28 cellular contexts compared by ENCODE assay signal in the genomic region with DNA sequence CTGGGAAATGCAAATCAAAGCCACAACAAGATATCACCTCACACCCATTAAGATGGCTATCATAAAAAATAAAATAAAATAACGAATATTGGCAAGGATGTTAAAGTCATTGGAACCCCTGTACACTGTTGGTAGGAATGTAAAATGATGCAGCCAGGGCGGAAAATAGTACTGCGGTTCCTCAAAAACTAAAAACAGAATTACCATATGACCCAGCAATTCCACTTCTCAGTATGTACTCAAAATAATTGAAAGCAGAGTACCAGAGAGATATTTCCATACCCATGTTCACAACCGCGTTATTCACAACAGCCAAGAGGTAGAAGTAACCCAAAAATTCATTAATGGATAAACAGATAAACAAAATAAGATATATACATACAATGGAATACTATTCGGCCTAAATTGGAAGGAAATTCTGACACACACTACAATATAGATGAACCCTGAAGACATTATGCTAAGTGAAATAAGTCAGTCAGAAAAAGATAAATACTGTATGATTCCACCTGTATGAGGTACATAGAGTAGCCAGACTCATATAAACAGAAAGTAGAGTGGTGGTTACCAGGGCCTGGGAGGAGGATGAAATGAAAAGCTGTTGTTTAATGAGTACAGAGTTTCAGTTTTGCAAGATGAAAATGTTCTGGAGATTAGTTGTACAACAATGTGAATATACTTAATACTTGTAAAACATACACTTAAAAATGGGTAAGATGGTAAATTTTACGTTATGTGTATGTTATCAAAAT.
DNase-seq lines count a peak whose midpoint lies in the region; ATAC-seq lines count a peak whose summit lies in the region.
"Had no signal": no experiment of that assay in that cellular context is flagged by ENCODE, and none has a peak within 500 bp of the region (broad histone marks: within the 10 kb centered on the region; RNA-seq: fewer than 3 reads in every experiment).

No MANE protein-coding gene starts in this region.

- intact Hi-C loops in naive thymus-derived CD4-positive, alpha-beta T cell (cut with micrococcal nuclease): loop anchor here in 1 of 2 donors (5.0 kb wide), 1 partner anchor 65 kb away; no protein-coding TSS in a partner anchor

- peak overlapping the region; percentile 46 for H3K27ac Mint-ChIP-seq in activated naive CD8-positive, alpha-beta T cell treated with anti-CD3 and anti-CD28 coated beads, Interleukin-2, amount 50 U/mL, for 24 hours
- H3K27ac Mint-ChIP-seq in naive thymus-derived CD4-positive, alpha-beta T cell: peak overlapping the region in 3 of 9 donors; percentile 21 to 53 (median 34)

- no peaks in the 10 kb centered on the region for H3K27me3 Mint-ChIP-seq in activated T-cell treated with anti-CD3 and anti-CD28 coated beads, Interleukin-2, amount 50 U/mL, for 4 hours (ENCODE audit: low read depth)
- H3K27me3 Mint-ChIP-seq in activated naive CD8-positive, alpha-beta T cell treated with anti-CD3 and anti-CD28 coated beads, Interleukin-2, amount 50 U/mL, for 24 hours: no peaks in the 10 kb centered on the region
- H3K27me3 Mint-ChIP-seq in naive thymus-derived CD4-positive, alpha-beta T cell: no peaks in the 10 kb centered on the region

- no peaks in the 10 kb centered on the region for H3K4me1 ChIP-seq in naive thymus-derived CD4-positive, alpha-beta T cell (ENCODE audit: control insufficient read depth in 2 of 2, insufficient read depth in 2 of 2, low read length in 2 of 2)
- H3K4me1 ChIP-seq: BLaER1 treated with 17β-estradiol and CSF1 and Interleukin-3, amounts not matched to agents 10 nM and 100 nM; testis had no signal

- ATAC-seq in activated T-cell treated with anti-CD3 and anti-CD28 coated beads, Interleukin-2, amount 50 U/mL, for 4 hours: peak; percentile 79 to 81
- peak; percentile 65 for ATAC-seq in GM18867 (IDR thresholded peaks at IDR 0.05; ENCODE audit: unreplicated experiment)
- peak; percentile 64 for ATAC-seq in HG03280 (IDR thresholded peaks at IDR 0.05; ENCODE audit: unreplicated experiment)
- peak; percentile 40 for ATAC-seq in activated naive CD8-positive, alpha-beta T cell treated with anti-CD3 and anti-CD28 coated beads, Interleukin-2, amount 50 U/mL, for 24 hours
- no peak for ATAC-seq in naive thymus-derived CD4-positive, alpha-beta T cell
- ATAC-seq in HG03571 (IDR thresholded peaks at IDR 0.05; ENCODE audit: unreplicated experiment): no peak
- ATAC-seq: left ventricle myocardium superior, sciatic nerve had no signal

- no peak overlapping the region for H3K4me3 Mint-ChIP-seq in activated T-cell treated with anti-CD3 and anti-CD28 coated beads, Interleukin-2, amount 50 U/mL, for 4 hours
- no peak overlapping the region for H3K4me3 Mint-ChIP-seq in activated naive CD8-positive, alpha-beta T cell treated with anti-CD3 and anti-CD28 coated beads, Interleukin-2, amount 50 U/mL, for 24 hours
- H3K4me3 Mint-ChIP-seq in naive thymus-derived CD4-positive, alpha-beta T cell: peak overlapping the region in 1 of 10 donors; percentile 4
- H3K4me3 Mint-ChIP-seq: immature natural killer cell, neural crest cell had no signal

- H3K9me3 Mint-ChIP-seq in activated T-cell treated with anti-CD3 and anti-CD28 coated beads, Interleukin-2, amount 50 U/mL, for 4 hours: no peaks in the 10 kb centered on the region
- H3K9me3 Mint-ChIP-seq in activated naive CD8-positive, alpha-beta T cell treated with anti-CD3 and anti-CD28 coated beads, Interleukin-2, amount 50 U/mL, for 24 hours: no peaks in the 10 kb centered on the region
- H3K9me3 Mint-ChIP-seq in naive thymus-derived CD4-positive, alpha-beta T cell: peaks cover 0 to 3% (median 0%) of the 10 kb centered on the region in 11 donors
- H3K9me3 Mint-ChIP-seq: immature natural killer cell, neural crest cell had no signal

- peaks cover 18% of the 10 kb centered on the region for H3K4me1 Mint-ChIP-seq in activated T-cell treated with anti-CD3 and anti-CD28 coated beads, Interleukin-2, amount 50 U/mL, for 4 hours (ENCODE audit: low read depth)
- peaks cover 11% of the 10 kb centered on the region for H3K4me1 Mint-ChIP-seq in activated naive CD8-positive, alpha-beta T cell treated with anti-CD3 and anti-CD28 coated beads, Interleukin-2, amount 50 U/mL, for 24 hours
- peaks cover 5 to 41% (median 14%) of the 10 kb centered on the region in 7 donors for H3K4me1 Mint-ChIP-seq in naive thymus-derived CD4-positive, alpha-beta T cell
- H3K4me1 Mint-ChIP-seq: neural crest cell had no signal

- no peaks in the 10 kb centered on the region for H3K27me3 ChIP-seq in naive thymus-derived CD4-positive, alpha-beta T cell (ENCODE audit: control insufficient read depth in 2 of 2, insufficient read depth in 2 of 2, low read length in 2 of 2)
- H3K27me3 ChIP-seq: BLaER1 treated with 17β-estradiol and CSF1 and Interleukin-3, amounts not matched to agents 10 nM and 100 nM; brain microvascular endothelial cell; hepatocyte; testis had no signal

- H3K36me3 ChIP-seq in naive thymus-derived CD4-positive, alpha-beta T cell (ENCODE audit: control insufficient read depth in 2 of 3, insufficient read depth in 3 of 3, low read length in 3 of 3): no peaks in the 10 kb centered on the region
- H3K36me3 ChIP-seq: brain microvascular endothelial cell had no signal

- no peak overlapping the region for H3K27ac ChIP-seq in naive thymus-derived CD4-positive, alpha-beta T cell (ENCODE audit: low read depth, low read length)
- H3K27ac ChIP-seq: BLaER1 treated with 17β-estradiol and CSF1 and Interleukin-3, amounts not matched to agents 10 nM and 100 nM; brain microvascular endothelial cell; hepatocyte; testis had no signal

- H3K4me3 ChIP-seq in naive thymus-derived CD4-positive, alpha-beta T cell (ENCODE audit: low read length): no peak overlapping the region
- H3K4me3 ChIP-seq: BLaER1 treated with 17β-estradiol and CSF1 and Interleukin-3, amounts not matched to agents 10 nM and 100 nM; hepatocyte; testis had no signal

- no peaks in the 10 kb centered on the region for H3K9me3 ChIP-seq in naive thymus-derived CD4-positive, alpha-beta T cell (ENCODE audit: control insufficient read depth in 2 of 3, low read length in 3 of 3)
- H3K9me3 ChIP-seq: testis had no signal

- DNase-seq in activated T-cell treated with anti-CD3 and anti-CD28 coated beads, Interleukin-2, amount 50 U/mL, for 4 hours: no peak
- no peak for DNase-seq in activated T-cell treated with anti-CD3 and anti-CD28 coated beads, Interleukin-2, amount 50 U/mL, for 1 hour
- DNase-seq in activated naive CD8-positive, alpha-beta T cell treated with anti-CD3 and anti-CD28 coated beads, Interleukin-2, amount 50 U/mL, for 24 hours: no peak
- DNase-seq in naive thymus-derived CD4-positive, alpha-beta T cell: no peak
- DNase-seq in kidney tubule cell (ENCODE audit: low spot score): no peak
- DNase-seq: activated CD4-positive, CD25-positive, alpha-beta regulatory T cell; activated CD8-positive, alpha-beta memory T cell treated with anti-CD3 and anti-CD28 coated beads, Interleukin-2, amount 50 U/mL, for 48 hours; brain microvascular endothelial cell; DND-41; effector CD8-positive, alpha-beta T cell; erythroblast; foreskin melanocyte; HCEC 1CT; immature natural killer cell; Karpas-422; left ventricle myocardium superior; NCI-H1694 treated with DMSO at 0.1 percent for 48 hours; NCI-H2171 treated with DMSO at 0.1 percent for 48 hours; NCI-H524 treated with DMSO at 0.1 percent for 48 hours; T-helper 9 cell; testis had no signal

- CTCF ChIA-PET in naive thymus-derived CD4-positive, alpha-beta T cell (lab: Charles Lee): no interaction called here

- H3K36me3 Mint-ChIP-seq in activated T-cell treated with anti-CD3 and anti-CD28 coated beads, Interleukin-2, amount 50 U/mL, for 4 hours (ENCODE audit: insufficient read depth): peaks cover 2% of the 10 kb centered on the region
- H3K36me3 Mint-ChIP-seq in activated naive CD8-positive, alpha-beta T cell treated with anti-CD3 and anti-CD28 coated beads, Interleukin-2, amount 50 U/mL, for 24 hours (ENCODE audit: low read depth): peaks cover 9% of the 10 kb centered on the region
- peaks cover 3 to 41% (median 6%) of the 10 kb centered on the region in 5 donors for H3K36me3 Mint-ChIP-seq in naive thymus-derived CD4-positive, alpha-beta T cell

- POLR2A ChIA-PET in naive thymus-derived CD4-positive, alpha-beta T cell (lab: Charles Lee): interaction anchor here (0.6 kb wide), 1 partner anchor 167 kb away, joined by 3 read pairs; no protein-coding TSS in a partner anchor

Comparison
In these comparisons a context has a peak if more than half of its experiments do, and no peak if none do; other contexts are left out.
1. ATAC-seq: peak in activated T-cell treated with anti-CD3 and anti-CD28 coated beads, Interleukin-2, amount 50 U/mL, for 4 hours (2 of 2), GM18867 (single experiment), HG03280 (single experiment) and activated naive CD8-positive, alpha-beta T cell treated with anti-CD3 and anti-CD28 coated beads, Interleukin-2, amount 50 U/mL, for 24 hours (single experiment); none in naive thymus-derived CD4-positive, alpha-beta T cell (single experiment) and HG03571 (single experiment).